Comparison of ENCODE assay signal across 1 cellular context in the genomic region with DNA sequence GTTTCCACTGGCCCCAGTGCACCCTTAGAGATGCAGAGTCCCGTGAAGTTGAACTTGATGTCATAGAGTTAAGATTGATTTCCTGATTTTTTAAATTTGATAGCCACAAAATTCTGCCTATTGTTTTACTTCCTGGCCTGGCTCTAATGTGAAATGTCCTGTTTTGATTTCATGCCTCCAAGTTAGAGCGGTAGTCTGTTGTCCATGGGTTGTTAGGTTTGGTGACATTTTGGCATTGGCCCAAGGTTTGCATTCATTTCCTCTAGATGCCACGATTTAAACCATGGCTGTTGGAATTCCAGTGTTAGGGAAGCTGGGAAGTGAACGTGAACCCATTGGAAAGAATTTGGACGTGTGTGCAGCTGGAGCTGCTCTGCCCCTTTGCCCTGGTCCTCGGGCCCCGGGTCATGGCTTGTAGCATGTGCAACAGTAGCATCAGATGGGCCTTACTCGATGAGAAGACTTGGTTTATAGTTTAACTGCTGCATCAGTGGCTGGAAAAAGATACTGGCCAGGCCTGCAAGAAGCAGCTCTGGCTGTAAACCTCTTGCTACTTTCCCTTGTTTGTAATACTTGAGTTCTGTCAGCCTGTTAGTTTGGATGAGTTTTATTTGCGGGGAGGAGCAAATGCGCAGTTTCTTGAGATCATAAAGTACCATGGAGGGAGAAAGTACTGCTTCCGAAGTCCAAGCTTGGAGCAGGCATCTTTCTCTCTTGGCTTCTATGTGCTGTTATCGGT.
TF ChIP-seq lines count a peak whose summit lies in the region.

No MANE protein-coding gene starts in this region.

TF ChIP-seq in HepG2, 621 proteins besides CTCF, POLR2A, EP300 and RAD21 (continued from another document):
- TF ChIP-seq ZNF512B (CRISPR knock-in tag; IDR thresholded peaks at IDR 0.05; ENCODE audit: borderline replicate concordance) (no peak), ZNF501 (CRISPR knock-in tag; IDR thresholded peaks at IDR 0.05) (no peak), ZFYVE20 (CRISPR knock-in tag; IDR thresholded peaks at IDR 0.05; ENCODE audit: borderline replicate concordance, low read depth) (no peak), SMAD1 (CRISPR knock-in tag; IDR thresholded peaks at IDR 0.05; ENCODE audit: borderline replicate concordance, low read depth) (no peak), ARNT (IDR thresholded peaks at IDR 0.05) (no peak), ZNF839 (CRISPR knock-in tag; IDR thresholded peaks at IDR 0.05; ENCODE audit: borderline replicate concordance) (no peak), MAFF (IDR thresholded peaks at IDR 0.05; ENCODE audit: low read depth, low read length) (no peak), FOSL1 (CRISPR knock-in tag; IDR thresholded peaks at IDR 0.05; ENCODE audit: borderline replicate concordance) (no peak), ZNF576 (CRISPR knock-in tag; IDR thresholded peaks at IDR 0.05) (no peak), UBTF (CRISPR knock-in tag; IDR thresholded peaks at IDR 0.05) (no peak)
